25 cellular contexts compared by ENCODE assay signal in genomic region chr6:3625980-3626533, GRCh38.
"Had no signal": no experiment of that assay in that cellular context is flagged by ENCODE, and none has a peak within 500 bp of the region (broad histone marks: within the 10 kb centered on the region; RNA-seq: fewer than 3 reads in every experiment).

No MANE protein-coding gene starts in this region.

- H3K9me3 ChIP-seq: adrenal gland, breast epithelium, esophagus squamous epithelium, psoas muscle, right lobe of liver, stomach, testis, upper lobe of left lung had no signal

- H3K36me3 ChIP-seq: adrenal gland, breast epithelium, esophagus squamous epithelium, right lobe of liver, stomach, upper lobe of left lung had no signal

- H3K27me3 ChIP-seq: breast epithelium, right lobe of liver, testis, upper lobe of left lung had no signal

- H3K4me3 Mint-ChIP-seq: activated T-helper 1 cell treated with anti-CD3 and anti-CD28 coated beads, Interleukin-12 subunit alpha, Interleukin-12 subunit beta, Interleukin-2, Interleukin-4 antibody, amounts not matched to agents 30 ng/mL and 10 ng/mL and 1 ng/mL, durations not matched to agents 14 hours and 24 hours and 36 hours; dendritic cell treated with granulocyte-macrophage colony-stimulating factor and Interleukin-4, amounts not matched to agents 40 ng/mL and 50 ng/mL, for 4 days; natural killer cell; stimulated activated effector memory CD8-positive, alpha-beta T cell treated with anti-CD3 and anti-CD28 coated beads, Interleukin-12 subunit alpha, Interleukin-12 subunit beta, amount 100 ng/mL, for 72 hours had no signal

- DNase-seq: activated CD4-positive, alpha-beta T cell treated with anti-CD3 and anti-CD28 coated beads for 1 hour; activated gamma-delta T cell treated with Interleukin-2 at 50 U/mL for 16 hours; activated T-cell treated with anti-CD3 and anti-CD28 coated beads for 4 hours; cerebellar nuclear complex; effector memory CD4-positive, alpha-beta T cell; esophagus squamous epithelium; left colon; natural killer cell; occipital lobe; psoas muscle; right lobe of liver; small intestine; stimulated activated CD4-positive, alpha-beta T cell treated with anti-CD3 and anti-CD28 coated beads, Interleukin-4, amount 100 ng/mL, for 24 hours; stomach; T-helper 1 cell; T1000; testis had no signal

- H3K36me3 Mint-ChIP-seq: activated naive CD4-positive, alpha-beta T cell treated with anti-CD3 and anti-CD28 coated beads, Interleukin-2, amount 50 U/mL, for 72 hours; natural killer cell; stimulated activated effector memory CD8-positive, alpha-beta T cell treated with anti-CD3 and anti-CD28 coated beads, Interleukin-12 subunit alpha, Interleukin-12 subunit beta, amount 100 ng/mL, for 72 hours had no signal

- H3K9me3 Mint-ChIP-seq: activated naive CD4-positive, alpha-beta T cell treated with anti-CD3 and anti-CD28 coated beads, Interleukin-2, amount 50 U/mL, for 72 hours; activated T-helper 1 cell treated with anti-CD3 and anti-CD28 coated beads, Interleukin-12 subunit alpha, Interleukin-12 subunit beta, Interleukin-2, Interleukin-4 antibody, amounts not matched to agents 30 ng/mL and 10 ng/mL and 1 ng/mL, durations not matched to agents 14 hours and 24 hours and 36 hours; dendritic cell treated with granulocyte-macrophage colony-stimulating factor and Interleukin-4, amounts not matched to agents 40 ng/mL and 50 ng/mL, for 4 days; natural killer cell; stimulated activated effector memory CD8-positive, alpha-beta T cell treated with anti-CD3 and anti-CD28 coated beads, Interleukin-12 subunit alpha, Interleukin-12 subunit beta, amount 100 ng/mL, for 72 hours had no signal

- H3K27ac Mint-ChIP-seq: activated naive CD4-positive, alpha-beta T cell treated with anti-CD3 and anti-CD28 coated beads, Interleukin-2, amount 50 U/mL, for 72 hours; activated T-helper 1 cell treated with anti-CD3 and anti-CD28 coated beads, Interleukin-12 subunit alpha, Interleukin-12 subunit beta, Interleukin-2, Interleukin-4 antibody, amounts not matched to agents 30 ng/mL and 10 ng/mL and 1 ng/mL, durations not matched to agents 14 hours and 24 hours and 36 hours; dendritic cell treated with granulocyte-macrophage colony-stimulating factor and Interleukin-4, amounts not matched to agents 40 ng/mL and 50 ng/mL, for 4 days; natural killer cell; stimulated activated effector memory CD8-positive, alpha-beta T cell treated with anti-CD3 and anti-CD28 coated beads, Interleukin-12 subunit alpha, Interleukin-12 subunit beta, amount 100 ng/mL, for 72 hours had no signal

- H3K27ac ChIP-seq: adrenal gland, breast epithelium, esophagus squamous epithelium, psoas muscle, right lobe of liver, stomach, testis, upper lobe of left lung had no signal

- H3K4me3 ChIP-seq: adrenal gland, breast epithelium, esophagus squamous epithelium, lung, psoas muscle, right lobe of liver, stomach, testis, upper lobe of left lung had no signal
